Comparison of ENCODE assay signal across 8 cellular contexts in genomic region chr3:126982522-126983175, GRCh38.
A peak's percentile ranks its signal among the peaks of the same experiment; 100 is the strongest.
DNase-seq lines count a peak whose midpoint lies in the region; ATAC-seq and TF ChIP-seq lines count a peak whose summit lies in the region.

Gene PLXNA1, plus strand, starts transcription at chr3:126983115. Its CDS starts 5,479 bp downstream, at chr3:126988594.

- H3K9ac ChIP-seq in NT2/D1 (ENCODE audit: insufficient read length, low read depth) (peak within 1 kb of the TSS; percentile 93), mucosa of rectum (ENCODE audit: low read depth in 1 of 2, low read length in 2 of 2) (peak within 1 kb of the TSS; percentile 32 to 72)

- H3K27me3 ChIP-seq in NT2/D1 (ENCODE audit: insufficient read depth, insufficient read length), result peaks cover 9% of the 10 kb centered on the region
- peaks cover 2 to 3% of the 10 kb centered on the region in 2 donors for H3K27me3 ChIP-seq in mucosa of rectum (ENCODE audit: control insufficient read depth in 2 of 2, insufficient read depth in 2 of 2, low read length in 2 of 2)

- H3K9me3 ChIP-seq in NT2/D1 (ENCODE audit: insufficient read depth, low read length), result no peaks in the 10 kb centered on the region
- H3K9me3 ChIP-seq in mucosa of rectum (ENCODE audit: control insufficient read depth in 2 of 2, low read length in 2 of 2), result no peaks in the 10 kb centered on the region

- ATAC-seq in GM19452 (IDR thresholded peaks at IDR 0.05; ENCODE audit: unreplicated experiment), result peak; percentile 75

- H3K4me3 ChIP-seq in NT2/D1 (ENCODE audit: insufficient read length, low read depth), result peak within 1 kb of the TSS; percentile 80
- peak within 1 kb of the TSS; percentile 64 for H3K4me3 ChIP-seq in epithelial cell of esophagus (ENCODE audit: low read length)
- H3K4me3 ChIP-seq in mucosa of rectum (ENCODE audit: low read length in 2 of 2), result peak within 1 kb of the TSS; percentile 60 to 66

- H3K4me1 ChIP-seq in NT2/D1 (ENCODE audit: insufficient read depth, insufficient read length) (peaks cover 27% of the 10 kb centered on the region), mucosa of rectum (ENCODE audit: control insufficient read depth in 2 of 2, insufficient read depth in 2 of 2, low read length in 2 of 2) (peaks cover 9% of the 10 kb centered on the region in 2 donors)

- DNase-seq in COLO829 (ENCODE audit: low spot score) (peak; percentile 82), HK-2 (ENCODE audit: unreplicated experiment) (peak; percentile 91), NT2/D1 (ENCODE audit: low read depth, low spot score) (peak; percentile 48), epithelial cell of esophagus (ENCODE audit: low read depth) (peak; percentile 77)
- peak; percentile 87 for DNase-seq in activated CD8-positive, alpha-beta memory T cell treated with anti-CD3 and anti-CD28 coated beads, Interleukin-2, amount 50 U/mL, for 4 hours
- DNase-seq in stimulated activated CD8-positive, alpha-beta memory T cell treated with anti-CD3 and anti-CD28 coated beads, Interleukin-4, amount 100 ng/mL, for 48 hours, result peak; percentile 87

- H3K36me3 ChIP-seq in NT2/D1 (ENCODE audit: insufficient read depth, insufficient read length, low read length) (peaks cover 20% of the 10 kb centered on the region), mucosa of rectum (ENCODE audit: control insufficient read depth in 2 of 2, insufficient read depth in 2 of 2, low read length in 2 of 2) (no peaks in the 10 kb centered on the region)

- peak; percentile 55 for TF ChIP-seq CTCF in epithelial cell of esophagus (IDR thresholded peaks at IDR 0.05; ENCODE audit: insufficient read depth, low read depth, low read length, missing control alignments)

- peak within 1 kb of the TSS; percentile 72 to 81 for H3K27ac ChIP-seq in mucosa of rectum (ENCODE audit: low read depth in 2 of 2, low read length in 2 of 2)

Comparison
In these comparisons a context has a peak if more than half of its experiments do, and no peak if none do; other contexts are left out.
1. Peak in every context shown above with its lines: DNase-seq, ATAC-seq, H3K4me3 ChIP-seq and H3K27ac ChIP-seq.